ENCODE assay signal across 23 cellular contexts in the genomic region with DNA sequence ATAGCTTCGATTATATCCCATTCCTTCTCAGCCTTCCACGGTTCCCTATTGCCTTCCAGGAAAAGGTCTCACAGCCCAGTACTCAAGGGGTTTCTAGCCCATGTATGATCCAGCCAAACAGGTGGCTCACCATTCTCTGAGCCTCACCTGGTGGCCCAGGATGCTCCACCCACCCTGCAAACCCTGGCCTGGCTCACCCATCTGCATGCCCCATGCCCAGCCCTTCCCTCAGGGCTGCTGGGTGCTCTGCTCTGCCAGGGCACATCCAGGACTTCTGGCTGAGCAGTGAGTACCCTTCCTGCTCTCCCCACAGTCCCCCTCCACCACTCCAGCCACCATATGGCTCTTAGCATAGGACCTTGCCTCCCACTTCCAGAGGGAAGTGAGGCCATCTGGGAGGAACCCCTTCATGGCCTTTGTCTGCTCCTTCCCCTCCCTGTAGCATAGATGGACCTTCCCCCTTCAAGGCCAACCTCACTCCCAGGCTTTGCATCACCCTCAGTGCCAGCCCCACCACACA. TPM values are rescaled to one million over a fixed set of nuclear protein-coding genes. Genes with fewer than 3 reads are reported as not detected.
"Had no signal": no experiment of that assay in that cellular context is flagged by ENCODE, and none has a peak within 500 bp of the region (broad histone marks: within the 10 kb centered on the region; RNA-seq: fewer than 3 reads in every experiment).

No MANE protein-coding gene starts in this region.

- H3K27me3 ChIP-seq: body of pancreas, cardiac muscle cell, sigmoid colon, testis, upper lobe of left lung had no signal

- H3K4me2 ChIP-seq: neural progenitor cell had no signal

- H3K27ac Mint-ChIP-seq: activated CD4-positive, alpha-beta T cell treated with anti-CD3 and anti-CD28 coated beads, Interleukin-2, amount 10 ng/mL, durations not matched to agents 7 days and 5 days; activated CD8-positive, alpha-beta T cell treated with anti-CD3 and anti-CD28 coated beads for 36 hours; memory B cell; neural progenitor cell; T-helper 2 cell treated with Interferon-gamma antibody and Interleukin-4, amounts not matched to agents 5 μg/mL and 100 μg/mL, for 36 hours had no signal

- H3K4me3 Mint-ChIP-seq: activated CD4-positive, alpha-beta T cell treated with anti-CD3 and anti-CD28 coated beads, Interleukin-2, amount 10 ng/mL, durations not matched to agents 7 days and 5 days; activated CD8-positive, alpha-beta T cell treated with anti-CD3 and anti-CD28 coated beads for 36 hours; activated naive CD4-positive, alpha-beta T cell treated with anti-CD3 and anti-CD28 coated beads, Interleukin-2, amount 50 U/mL, for 24 hours; activated T-helper 1 cell treated with anti-CD3 and anti-CD28 coated beads, Interleukin-12 subunit alpha, Interleukin-12 subunit beta, Interleukin-2, Interleukin-4 antibody, amounts not matched to agents 30 ng/mL and 10 ng/mL and 1 ng/mL, durations not matched to agents 14 hours and 24 hours and 36 hours; memory B cell; T-helper 2 cell treated with Interferon-gamma antibody and Interleukin-4, amounts not matched to agents 5 μg/mL and 100 μg/mL, for 36 hours had no signal

- H3K4me3 ChIP-seq: body of pancreas, cardiac muscle cell, neural progenitor cell, sigmoid colon, testis, upper lobe of left lung had no signal

- H2AFZ ChIP-seq: neural progenitor cell had no signal

- H3K9ac ChIP-seq: neural progenitor cell had no signal

- H3K36me3 ChIP-seq: cardiac muscle cell, neural progenitor cell, sigmoid colon, upper lobe of left lung had no signal

- DNase-seq: activated CD4-positive, alpha-beta T cell treated with anti-CD3 and anti-CD28 coated beads, Interleukin-2, amount 10 ng/mL, durations not matched to agents 7 days and 5 days; activated CD4-positive, CD25-positive, alpha-beta regulatory T cell treated with anti-CD3 and anti-CD28 coated beads, Interleukin-2, amount 50 U/mL, for 72 hours; activated CD8-positive, alpha-beta T cell treated with anti-CD3 and anti-CD28 coated beads for 36 hours; activated gamma-delta T cell treated with Interleukin-2 at 50 U/mL for 16 hours; anterior cingulate cortex; body of pancreas; left colon; retina; sigmoid colon; stimulated activated CD4-positive, alpha-beta T cell treated with anti-CD3 and anti-CD28 coated beads, Interleukin-2, amount 100 ng/mL, for 48 hours; stimulated activated CD8-positive, alpha-beta memory T cell treated with anti-CD3 and anti-CD28 coated beads, Interleukin-4, amount 100 ng/mL, for 48 hours; stimulated activated naive CD4-positive, alpha-beta T cell; testis; upper lobe of left lung had no signal

- H3K27ac ChIP-seq: body of pancreas, cardiac muscle cell, epithelial cell of prostate, neural progenitor cell, sigmoid colon, testis, upper lobe of left lung, VCaP had no signal

- H3K9me3 Mint-ChIP-seq: activated CD4-positive, alpha-beta T cell treated with anti-CD3 and anti-CD28 coated beads, Interleukin-2, amount 10 ng/mL, durations not matched to agents 7 days and 5 days; activated CD8-positive, alpha-beta T cell treated with anti-CD3 and anti-CD28 coated beads for 36 hours; activated naive CD4-positive, alpha-beta T cell treated with anti-CD3 and anti-CD28 coated beads, Interleukin-2, amount 50 U/mL, for 24 hours; activated T-helper 1 cell treated with anti-CD3 and anti-CD28 coated beads, Interleukin-12 subunit alpha, Interleukin-12 subunit beta, Interleukin-2, Interleukin-4 antibody, amounts not matched to agents 30 ng/mL and 10 ng/mL and 1 ng/mL, durations not matched to agents 14 hours and 24 hours and 36 hours; memory B cell; T-helper 2 cell treated with Interferon-gamma antibody and Interleukin-4, amounts not matched to agents 5 μg/mL and 100 μg/mL, for 36 hours had no signal

- H3K27me3 Mint-ChIP-seq: activated CD8-positive, alpha-beta T cell treated with anti-CD3 and anti-CD28 coated beads for 36 hours had no signal

- H3K9me3 ChIP-seq: body of pancreas, sigmoid colon, testis, upper lobe of left lung had no signal

- ATAC-seq: activated CD8-positive, alpha-beta T cell treated with anti-CD3 and anti-CD28 coated beads for 36 hours; body of pancreas; left colon had no signal

- H3K36me3 Mint-ChIP-seq: activated naive CD4-positive, alpha-beta T cell treated with anti-CD3 and anti-CD28 coated beads, Interleukin-2, amount 50 U/mL, for 24 hours; memory B cell; neural progenitor cell had no signal

RNA-seq across cellular contexts. Expression of a gene that starts 5.8 kb away (rescaled TPM):
- total RNA-seq: mononuclear cell had no signal
